In genomic region chr2:207983654-207984053, GRCh38 we compare ENCODE assay signal across 9 cellular contexts. TPM values are rescaled to one million over a fixed set of nuclear protein-coding genes. Genes with fewer than 3 reads are reported as not detected.
DNase-seq lines count a peak whose midpoint lies in the region; ATAC-seq and TF ChIP-seq lines count a peak whose summit lies in the region.
"Had no signal": no experiment of that assay in that cellular context is flagged by ENCODE, and none has a peak within 500 bp of the region (broad histone marks: within the 10 kb centered on the region; RNA-seq: fewer than 3 reads in every experiment).

No MANE protein-coding gene starts in this region.

- peak overlapping the region; percentile 62 for H3K27ac Mint-ChIP-seq in activated naive CD8-positive, alpha-beta T cell treated with anti-CD3 and anti-CD28 coated beads, Interleukin-2, amount 50 U/mL, for 24 hours
- H3K27ac Mint-ChIP-seq in activated naive CD8-positive, alpha-beta T cell treated with anti-CD3 and anti-CD28 coated beads for 36 hours: no peak overlapping the region

- no peaks in the 10 kb centered on the region for H3K36me3 ChIP-seq in upper lobe of right lung

- no peak overlapping the region for H3K4me3 Mint-ChIP-seq in activated naive CD8-positive, alpha-beta T cell treated with anti-CD3 and anti-CD28 coated beads, Interleukin-2, amount 50 U/mL, for 24 hours
- H3K4me3 Mint-ChIP-seq in activated naive CD8-positive, alpha-beta T cell treated with anti-CD3 and anti-CD28 coated beads for 36 hours: no peak overlapping the region

- TF ChIP-seq CTCF in NB4 (IDR thresholded peaks at IDR 0.05; ENCODE audit: low read depth, low read length) (no peak), upper lobe of right lung (IDR thresholded peaks at IDR 0.05) (no peak)

- ATAC-seq in activated naive CD8-positive, alpha-beta T cell treated with anti-CD3 and anti-CD28 coated beads, Interleukin-2, amount 50 U/mL, for 24 hours: peak; percentile 49
- ATAC-seq in HG02840 (IDR thresholded peaks at IDR 0.05; ENCODE audit: low FRiP score, unreplicated experiment) (peak; percentile 54), upper lobe of right lung (peak; percentile 73), HG02970 (IDR thresholded peaks at IDR 0.05; ENCODE audit: low FRiP score, unreplicated experiment) (no peak)
- ATAC-seq: naive thymus-derived CD8-positive, alpha-beta T cell had no signal

- no peaks in the 10 kb centered on the region for H3K27me3 Mint-ChIP-seq in activated naive CD8-positive, alpha-beta T cell treated with anti-CD3 and anti-CD28 coated beads, Interleukin-2, amount 50 U/mL, for 24 hours
- H3K27me3 Mint-ChIP-seq in activated naive CD8-positive, alpha-beta T cell treated with anti-CD3 and anti-CD28 coated beads for 36 hours: no peaks in the 10 kb centered on the region
- H3K27me3 Mint-ChIP-seq: naive thymus-derived CD8-positive, alpha-beta T cell had no signal

- intact Hi-C loops in upper lobe of right lung (cut with DNase I): no loop called here

- H3K4me3 ChIP-seq in NB4 (ENCODE audit: low read depth, low read length): no peak overlapping the region
- no peak overlapping the region for H3K4me3 ChIP-seq in upper lobe of right lung

- peaks cover 4% of the 10 kb centered on the region for H3K36me3 Mint-ChIP-seq in activated naive CD8-positive, alpha-beta T cell treated with anti-CD3 and anti-CD28 coated beads, Interleukin-2, amount 50 U/mL, for 24 hours (ENCODE audit: low read depth)
- H3K36me3 Mint-ChIP-seq in activated naive CD8-positive, alpha-beta T cell treated with anti-CD3 and anti-CD28 coated beads for 36 hours: no peaks in the 10 kb centered on the region

- no peaks in the 10 kb centered on the region for H3K9me3 ChIP-seq in upper lobe of right lung

- peaks cover 13% of the 10 kb centered on the region for H3K4me1 Mint-ChIP-seq in activated naive CD8-positive, alpha-beta T cell treated with anti-CD3 and anti-CD28 coated beads, Interleukin-2, amount 50 U/mL, for 24 hours
- H3K4me1 Mint-ChIP-seq in activated naive CD8-positive, alpha-beta T cell treated with anti-CD3 and anti-CD28 coated beads for 36 hours: peaks cover 8% of the 10 kb centered on the region

- no peaks in the 10 kb centered on the region for H3K4me1 ChIP-seq in upper lobe of right lung

- H3K27me3 ChIP-seq in upper lobe of right lung: no peaks in the 10 kb centered on the region

- no peaks in the 10 kb centered on the region for H3K9me3 Mint-ChIP-seq in activated naive CD8-positive, alpha-beta T cell treated with anti-CD3 and anti-CD28 coated beads, Interleukin-2, amount 50 U/mL, for 24 hours
- H3K9me3 Mint-ChIP-seq in activated naive CD8-positive, alpha-beta T cell treated with anti-CD3 and anti-CD28 coated beads for 36 hours: no peaks in the 10 kb centered on the region
- H3K9me3 Mint-ChIP-seq: naive thymus-derived CD8-positive, alpha-beta T cell had no signal

- no peak overlapping the region for H3K27ac ChIP-seq in upper lobe of right lung

- TF ChIP-seq POLR2A in NB4 (IDR thresholded peaks at IDR 0.05; ENCODE audit: extremely low read depth, insufficient read length): no peak

- DNase-seq in activated naive CD8-positive, alpha-beta T cell treated with anti-CD3 and anti-CD28 coated beads, Interleukin-2, amount 50 U/mL, for 24 hours: no peak
- no peak for DNase-seq in activated naive CD8-positive, alpha-beta T cell treated with anti-CD3 and anti-CD28 coated beads for 36 hours
- DNase-seq in NB4 (ENCODE audit: low read depth): peak; percentile 28
- no peak for DNase-seq in upper lobe of right lung
- DNase-seq in NCI-H187 (lab: John Stamatoyannopoulos, UW): no peak
- DNase-seq in DMS114 treated with DMSO at 0.1 percent for 48 hours (lab: John Stamatoyannopoulos, UW; ENCODE audit: unreplicated experiment): no peak

RNA-seq across cellular contexts. Expression of gene PLEKHM3, which starts 41.7 kb away (rescaled TPM):
- 1 to 10 TPM; 4.5 to 4.8 TPM for total RNA-seq in activated naive CD8-positive, alpha-beta T cell treated with anti-CD3 and anti-CD28 coated beads for 36 hours
- total RNA-seq in upper lobe of right lung: 24.5 TPM
